ENCODE assay signal across 10 cellular contexts in genomic region chrX:44876076-44876475, GRCh38. TPM values are rescaled to one million over a fixed set of nuclear protein-coding genes. Genes with fewer than 3 reads are reported as not detected.
DNase-seq lines count a peak whose midpoint lies in the region; ATAC-seq and TF ChIP-seq lines count a peak whose summit lies in the region.
"Had no signal": no experiment of that assay in that cellular context is flagged by ENCODE, and none has a peak within 500 bp of the region (broad histone marks: within the 10 kb centered on the region; RNA-seq: fewer than 3 reads in every experiment).

No MANE protein-coding gene starts in this region.

- no peak for ATAC-seq in activated CD4-positive, alpha-beta T cell treated with anti-CD3 and anti-CD28 coated beads for 36 hours
- no peak for ATAC-seq in stimulated activated effector memory CD8-positive, alpha-beta T cell treated with anti-CD3 and anti-CD28 coated beads, Interleukin-12 subunit alpha, Interleukin-12 subunit beta, amount 100 ng/mL, for 72 hours
- no peak for ATAC-seq in HG03039 (IDR thresholded peaks at IDR 0.05; ENCODE audit: unreplicated experiment)
- ATAC-seq in HG02642 (IDR thresholded peaks at IDR 0.05; ENCODE audit: poor library complexity, unreplicated experiment), result no peak

- intact Hi-C loops in activated CD4-positive, alpha-beta T cell treated with anti-CD3 and anti-CD28 coated beads for 36 hours (cut with DNase I, micrococcal nuclease), result loop anchor here (5.0 to 10.0 kb wide), 3 partner anchors 49 to 1451 kb away; no protein-coding TSS in a partner anchor

- peaks cover 17% of the 10 kb centered on the region for H3K4me1 Mint-ChIP-seq in activated CD4-positive, alpha-beta T cell treated with anti-CD3 and anti-CD28 coated beads for 36 hours
- H3K4me1 Mint-ChIP-seq in stimulated activated effector memory CD8-positive, alpha-beta T cell treated with anti-CD3 and anti-CD28 coated beads, Interleukin-12 subunit alpha, Interleukin-12 subunit beta, amount 100 ng/mL, for 72 hours, result no peaks in the 10 kb centered on the region

- H3K36me3 Mint-ChIP-seq in activated CD4-positive, alpha-beta T cell treated with anti-CD3 and anti-CD28 coated beads for 36 hours (ENCODE audit: low read depth), result peaks cover 9% of the 10 kb centered on the region
- no peaks in the 10 kb centered on the region for H3K36me3 Mint-ChIP-seq in stimulated activated effector memory CD8-positive, alpha-beta T cell treated with anti-CD3 and anti-CD28 coated beads, Interleukin-12 subunit alpha, Interleukin-12 subunit beta, amount 100 ng/mL, for 72 hours

- DNase-seq in activated CD4-positive, alpha-beta T cell treated with anti-CD3 and anti-CD28 coated beads for 36 hours, result no peak
- no peak for DNase-seq in activated CD4-positive, alpha-beta T cell treated with anti-CD3 and anti-CD28 coated beads, Interleukin-2, amount 50 U/mL, for 1 hour
- DNase-seq in foreskin fibroblast, result peak in 1 of 2 donors; percentile 10
- DNase-seq in stimulated activated effector memory CD8-positive, alpha-beta T cell treated with anti-CD3 and anti-CD28 coated beads, Interleukin-12 subunit alpha, Interleukin-12 subunit beta, amount 100 ng/mL, for 72 hours (ENCODE audit: low spot score in 2 of 2), result no peak
- DNase-seq in SHP77 treated with DMSO at 0.1 percent for 48 hours (lab: John Stamatoyannopoulos, UW), result no peak
- DNase-seq: GOT3, NCI-H2171 treated with DMSO at 0.1 percent for 48 hours had no signal

- peak overlapping the region; percentile 92 for H3K4me3 Mint-ChIP-seq in activated CD4-positive, alpha-beta T cell treated with anti-CD3 and anti-CD28 coated beads for 36 hours
- H3K4me3 Mint-ChIP-seq in stimulated activated effector memory CD8-positive, alpha-beta T cell treated with anti-CD3 and anti-CD28 coated beads, Interleukin-12 subunit alpha, Interleukin-12 subunit beta, amount 100 ng/mL, for 72 hours, result peak overlapping the region; percentile 77

- H3K27ac Mint-ChIP-seq in activated CD4-positive, alpha-beta T cell treated with anti-CD3 and anti-CD28 coated beads for 36 hours, result no peak overlapping the region
- no peak overlapping the region for H3K27ac Mint-ChIP-seq in stimulated activated effector memory CD8-positive, alpha-beta T cell treated with anti-CD3 and anti-CD28 coated beads, Interleukin-12 subunit alpha, Interleukin-12 subunit beta, amount 100 ng/mL, for 72 hours

- peak overlapping the region; percentile 94; the same call in 1 of the 2 replicates for H3K27ac ChIP-seq in VCaP

- POLR2A ChIA-PET in activated CD4-positive, alpha-beta T cell treated with anti-CD3 and anti-CD28 coated beads for 36 hours (lab: Charles Lee), result interaction anchor here (0.6 to 1.6 kb wide), 2 partner anchors 23 to 62 kb away, joined by 5 to 6 read pairs; no protein-coding TSS in a partner anchor

- H3K4me3 ChIP-seq in foreskin fibroblast (ENCODE audit: low read depth in 1 of 2, low read length in 2 of 2), result peak overlapping the region; percentile 77 to 91

- H3K27me3 Mint-ChIP-seq in activated CD4-positive, alpha-beta T cell treated with anti-CD3 and anti-CD28 coated beads for 36 hours, result no peaks in the 10 kb centered on the region

- CTCF ChIA-PET in activated CD4-positive, alpha-beta T cell treated with anti-CD3 and anti-CD28 coated beads for 36 hours (lab: Charles Lee), result interaction anchor here (1.4 kb wide), 1 partner anchor 11 kb away, joined by 3 read pairs; no protein-coding TSS in a partner anchor

- no peaks in the 10 kb centered on the region for H3K9me3 Mint-ChIP-seq in activated CD4-positive, alpha-beta T cell treated with anti-CD3 and anti-CD28 coated beads for 36 hours (ENCODE audit: low read depth)
- H3K9me3 Mint-ChIP-seq in stimulated activated effector memory CD8-positive, alpha-beta T cell treated with anti-CD3 and anti-CD28 coated beads, Interleukin-12 subunit alpha, Interleukin-12 subunit beta, amount 100 ng/mL, for 72 hours, result no peaks in the 10 kb centered on the region

- TF ChIP-seq CTCF in VCaP (conservative IDR thresholded peaks at IDR 0.05), result no peak
- TF ChIP-seq CTCF in foreskin fibroblast (IDR thresholded peaks at IDR 0.05; ENCODE audit: low read depth, low read length), result no peak

RNA-seq across cellular contexts. Expression of gene KDM6A, which starts 3.1 kb away (rescaled TPM):
- total RNA-seq in activated CD4-positive, alpha-beta T cell treated with anti-CD3 and anti-CD28 coated beads for 36 hours, result 10 to 100 TPM; 18.9 to 24.2 TPM

RNA-seq across cellular contexts. Expression of gene DUSP21, which starts 32.3 kb away (rescaled TPM):
- not detected for total RNA-seq in activated CD4-positive, alpha-beta T cell treated with anti-CD3 and anti-CD28 coated beads for 36 hours
